7 cellular contexts compared by ENCODE assay signal in genomic region chr10:114631678-114632417, GRCh38. TPM values are rescaled to one million over a fixed set of nuclear protein-coding genes. Genes with fewer than 3 reads are reported as not detected.
DNase-seq lines count a peak whose midpoint lies in the region; ATAC-seq and TF ChIP-seq lines count a peak whose summit lies in the region.

No MANE protein-coding gene starts in this region.

- H3K27me3 ChIP-seq in NT2/D1 (ENCODE audit: insufficient read depth, insufficient read length) (peaks cover 32% of the 10 kb centered on the region), ascending aorta (no peaks in the 10 kb centered on the region), gastrocnemius medialis (peaks cover 13 to 33% (median 32%) of the 10 kb centered on the region in 3 donors)

- DNase-seq in NT2/D1 (ENCODE audit: low read depth, low spot score) (no peak), ascending aorta (ENCODE audit: low spot score in 2 of 2) (no peak), gastrocnemius medialis (peak in 1 of 2 donors; percentile 44), cortex of kidney (lab: John Stamatoyannopoulos, UW) (no peak)

- no peaks in the 10 kb centered on the region for H3K9me3 ChIP-seq in NT2/D1 (ENCODE audit: insufficient read depth, low read length)
- H3K9me3 ChIP-seq in ascending aorta, result no peaks in the 10 kb centered on the region
- no peaks in the 10 kb centered on the region for H3K9me3 ChIP-seq in gastrocnemius medialis

- TF ChIP-seq POLR2A in gastrocnemius medialis (IDR thresholded peaks at IDR 0.05), result peak; percentile 35 to 41

- intact Hi-C loops in ascending aorta (cut with DNase I), result loop anchor here (2.0 to 10.0 kb wide), 7 partner anchors 51 to 1157 kb away; partner anchors contain the start of genes ATRNL1, FHIP2A and TRUB1
- intact Hi-C loops in gastrocnemius medialis (cut with DNase I; ENCODE audit: low total_unique reads), result loop anchor here (5.0 kb wide), 3 partner anchors 50 to 160 kb away; no protein-coding TSS in a partner anchor

- ATAC-seq in GM18858 (IDR thresholded peaks at IDR 0.05; ENCODE audit: unreplicated experiment) (peak; percentile 63), HG02642 (IDR thresholded peaks at IDR 0.05; ENCODE audit: poor library complexity, unreplicated experiment) (peak; percentile 84), gastrocnemius medialis (peak; percentile 18 to 48)

- H3K9ac ChIP-seq in NT2/D1 (ENCODE audit: insufficient read length, low read depth), result peak overlapping the region; percentile 74

- TF ChIP-seq CTCF in ascending aorta (IDR thresholded peaks at IDR 0.05) (no peak), gastrocnemius medialis (IDR thresholded peaks at IDR 0.05 in 4 of 5, conservative IDR thresholded peaks at IDR 0.05 in 1 of 5) (no peak)

- H3K27ac ChIP-seq in ascending aorta, result peak overlapping the region; percentile 13 to 70
- peak overlapping the region; percentile 67 to 81 (median 79) for H3K27ac ChIP-seq in gastrocnemius medialis

- H3K4me1 ChIP-seq in NT2/D1 (ENCODE audit: insufficient read depth, insufficient read length) (peaks cover 10% of the 10 kb centered on the region), ascending aorta (peaks cover 3 to 33% of the 10 kb centered on the region in 2 donors), gastrocnemius medialis (peaks cover 37 to 47% of the 10 kb centered on the region in 2 donors)

- H3K4me3 ChIP-seq in NT2/D1 (ENCODE audit: insufficient read length, low read depth) (peak overlapping the region; percentile 56), ascending aorta (peak overlapping the region; percentile 69 to 77), iPS-11a (ENCODE audit: low read depth, low read length) (peak overlapping the region; percentile 47), gastrocnemius medialis (peak overlapping the region; percentile 56 to 60 (median 58))

- H3K36me3 ChIP-seq in NT2/D1 (ENCODE audit: insufficient read depth, insufficient read length, low read length), result peaks cover 21% of the 10 kb centered on the region
- no peaks in the 10 kb centered on the region for H3K36me3 ChIP-seq in ascending aorta
- no peaks in the 10 kb centered on the region for H3K36me3 ChIP-seq in gastrocnemius medialis

- in situ Hi-C loops in gastrocnemius medialis (cut with MboI; ENCODE audit: low sequenced_read_pairs in 4 of 4), result no loop called here

RNA-seq across cellular contexts. Expression of gene ABLIM1, which starts 26.2 kb away (rescaled TPM):
- total RNA-seq in ascending aorta (87.7 TPM), gastrocnemius medialis (100 to 1,000 TPM in 3 of 4 donors, 10 to 100 TPM in 1; 84.7 to 203 (median 150) TPM)

Comparison
In these comparisons a context has a peak if more than half of its experiments do, and no peak if none do; other contexts are left out.
1. ATAC-seq: peak in every context shown above with its lines; median percentile 84 in HG02642; 63 in GM18858; 33 in gastrocnemius medialis.